In genomic region chr12:22500100-22500499, GRCh38 we compare ENCODE assay signal across 26 cellular contexts.
"Had no signal": no experiment of that assay in that cellular context is flagged by ENCODE, and none has a peak within 500 bp of the region (broad histone marks: within the 10 kb centered on the region; RNA-seq: fewer than 3 reads in every experiment).

No MANE protein-coding gene starts in this region.

- H3K36me3 ChIP-seq: neural progenitor cell, right lobe of liver, thyroid gland had no signal

- H3K9me3 ChIP-seq: heart right ventricle, lower lobe of right lung, right lobe of liver, thyroid gland had no signal

- H3K4me2 ChIP-seq: neural progenitor cell, smooth muscle cell had no signal

- H3K79me2 ChIP-seq: parathyroid adenoma had no signal

- ATAC-seq: effector memory CD8-positive, alpha-beta T cell; heart right ventricle; left colon; left ventricle myocardium superior; lower lobe of right lung; naive thymus-derived CD4-positive, alpha-beta T cell; right lobe of liver; stimulated activated naive CD8-positive, alpha-beta T cell treated with anti-CD3 and anti-CD28 coated beads, Interleukin-15, amount 100 ng/mL, for 72 hours had no signal

- H3K27me3 ChIP-seq: heart right ventricle, neural progenitor cell, right lobe of liver, thyroid gland had no signal

- H3K4me3 ChIP-seq: coronary artery, heart right ventricle, lower lobe of right lung, neural progenitor cell, right lobe of liver, smooth muscle cell, thyroid gland had no signal

- H3K9ac ChIP-seq: neural progenitor cell, parathyroid adenoma had no signal

- DNase-seq: dermis blood vessel endothelial cell; effector memory CD8-positive, alpha-beta T cell; foreskin melanocyte; glutamatergic neuron; heart right ventricle; hippocampal formation; immature natural killer cell; islet precursor cell; kidney glomerular epithelial cell; left colon; left ventricle myocardium superior; lower lobe of right lung; midbrain; naive thymus-derived CD4-positive, alpha-beta T cell; right lobe of liver; stimulated activated CD4-positive, alpha-beta T cell treated with anti-CD3 and anti-CD28 coated beads, Interleukin-12 subunit alpha, Interleukin-12 subunit beta, amount 100 ng/mL, for 4 hours; stimulated activated CD4-positive, alpha-beta T cell treated with anti-CD3 and anti-CD28 coated beads, Interleukin-1b, Interleukin-23, amount 100 ng/mL, for 48 hours; stimulated activated CD4-positive, alpha-beta T cell treated with anti-CD3 and anti-CD28 coated beads, Interleukin-4, amount 100 ng/mL, for 1 hour; stimulated activated CD8-positive, alpha-beta memory T cell treated with anti-CD3 and anti-CD28 coated beads, Interleukin-4, amount 100 ng/mL, for 48 hours; stimulated activated naive CD4-positive, alpha-beta T cell; stimulated activated naive CD8-positive, alpha-beta T cell treated with anti-CD3 and anti-CD28 coated beads, Interleukin-15, amount 100 ng/mL, for 72 hours; thyroid gland had no signal

- H3K27ac ChIP-seq: coronary artery, heart right ventricle, lower lobe of right lung, neural progenitor cell, parathyroid adenoma, right lobe of liver, thyroid gland had no signal

- H3K4me1 ChIP-seq: heart right ventricle, lower lobe of right lung, neural progenitor cell, parathyroid adenoma, right lobe of liver, thyroid gland had no signal
